In the genomic region with DNA sequence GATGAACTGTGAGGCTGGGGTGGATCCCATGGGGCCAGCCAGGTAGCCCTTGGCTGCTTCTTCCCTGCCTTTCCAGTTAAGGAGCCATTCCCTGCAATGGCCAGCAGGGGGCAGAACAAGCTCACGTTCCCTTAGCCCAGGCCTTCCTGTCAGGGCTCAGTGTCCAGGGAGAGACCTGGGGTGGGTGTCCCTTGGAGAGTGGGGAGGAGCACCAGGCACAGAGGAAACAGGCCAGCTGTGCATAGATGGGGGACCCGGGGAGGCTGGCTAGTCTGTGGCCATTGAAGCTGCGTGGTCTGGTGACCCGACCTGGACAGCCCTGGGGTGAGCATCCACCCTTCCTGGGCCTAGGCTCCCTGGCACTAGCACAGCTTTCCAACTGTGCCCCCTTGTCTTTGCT, we compare ENCODE assay signal across 8 cellular contexts. TPM values are rescaled to one million over a fixed set of nuclear protein-coding genes. Genes with fewer than 3 reads are reported as not detected.
DNase-seq lines count a peak whose midpoint lies in the region; ATAC-seq and TF ChIP-seq lines count a peak whose summit lies in the region.

No MANE protein-coding gene starts in this region.

- H3K4me3 ChIP-seq in AG09309 (ENCODE audit: control insufficient read depth, low read depth, low read length) (no peak overlapping the region), fibroblast of the aortic adventitia (ENCODE audit: low read depth, low read length) (no peak overlapping the region)

- peak; percentile 50 for ATAC-seq in GM19035 (IDR thresholded peaks at IDR 0.05; ENCODE audit: unreplicated experiment)

- TF ChIP-seq CTCF in AG09309 (IDR thresholded peaks at IDR 0.05; ENCODE audit: control insufficient read depth, insufficient read depth, low read depth, low read length, missing control alignments) (peak; percentile 98), fibroblast of the aortic adventitia (IDR thresholded peaks at IDR 0.05; ENCODE audit: insufficient read depth, low read length) (peak; percentile 94)

- DNase-seq in AG09309 (ENCODE audit: low read depth) (no peak), KG1 (lab: John Stamatoyannopoulos, UW) (peak; percentile 63), RPMI8226 (peak; percentile 64), fibroblast of the aortic adventitia (ENCODE audit: low read depth) (peak; percentile 87), nucleus accumbens (lab: John Stamatoyannopoulos, UW) (peak in 52 of 56 donors; percentile 15 to 88 (median 70))
- DNase-seq in activated T-helper 1 cell treated with anti-CD3 and anti-CD28 coated beads, Interleukin-2, amount 50 U/mL, for 16 hours (ENCODE audit: low read depth in 1 of 2, low spot score in 1 of 2), result peak; percentile 49 to 61

- peak overlapping the region; percentile 39 for H3K27ac ChIP-seq in temporal lobe (ENCODE audit: low read depth, low read length)

RNA-seq across cellular contexts. Expression of a gene that starts 13.2 kb away (rescaled TPM):
- not detected in 2 replicates for total RNA-seq in fibroblast of the aortic adventitia (ENCODE audit: low replicate concordance)
- total RNA-seq in temporal lobe, result not detected

RNA-seq across cellular contexts. Expression of a gene that starts 36.1 kb away (rescaled TPM):
- 96.0 and 188 TPM in 2 replicates for total RNA-seq in fibroblast of the aortic adventitia (ENCODE audit: low replicate concordance)
- 69.8 TPM for total RNA-seq in temporal lobe
